In genomic region chr5:75720882-75721281, GRCh38 we compare ENCODE assay signal across 1 cellular context.
TF ChIP-seq lines count a peak whose summit lies in the region.

No MANE protein-coding gene starts in this region.

TF ChIP-seq in HepG2, 621 proteins besides CTCF, POLR2A, EP300 and RAD21 (continued from another document and continues in another):
- TF ChIP-seq TIGD3 (CRISPR knock-in tag; IDR thresholded peaks at IDR 0.05; ENCODE audit: borderline replicate concordance) (no peak), SRSF1 (optimal IDR thresholded peaks at IDR 0.05; ENCODE audit: low read depth, low read length) (no peak), GATAD2A (CRISPR knock-in tag; IDR thresholded peaks at IDR 0.05) (peak; percentile 91), BORCS8-MEF2B (CRISPR knock-in tag; IDR thresholded peaks at IDR 0.05) (no peak), HBP1 (CRISPR knock-in tag; IDR thresholded peaks at IDR 0.05; ENCODE audit: low read depth) (no peak), ZC3H4 (CRISPR knock-in tag; IDR thresholded peaks at IDR 0.05; ENCODE audit: borderline replicate concordance) (no peak), CENPT (CRISPR knock-in tag; IDR thresholded peaks at IDR 0.05; ENCODE audit: low read depth) (no peak), ZNF770 (CRISPR knock-in tag; IDR thresholded peaks at IDR 0.05) (no peak), TARDBP (CRISPR knock-in tag; IDR thresholded peaks at IDR 0.05) (no peak), KLF6 (CRISPR knock-in tag; IDR thresholded peaks at IDR 0.05) (no peak), ZNF33B (CRISPR knock-in tag; IDR thresholded peaks at IDR 0.05) (no peak), RBM39 (IDR thresholded peaks at IDR 0.05; ENCODE audit: low read depth, low read length, poor library complexity, severe bottlenecking) (no peak), SNRNP70 (IDR thresholded peaks at IDR 0.05; ENCODE audit: low read depth, low read length) (no peak), CEBPB (IDR thresholded peaks at IDR 0.05; ENCODE audit: borderline replicate concordance, low read depth, low read length) (peak; percentile 95), ZNF709 (CRISPR knock-in tag; IDR thresholded peaks at IDR 0.05) (no peak), KDM6A (CRISPR knock-in tag; IDR thresholded peaks at IDR 0.05; ENCODE audit: low read depth) (0 out of 2 replicates have a peak, but pooled peaks have one; percentile 16), ZNF883 (CRISPR knock-in tag; IDR thresholded peaks at IDR 0.05; ENCODE audit: not compliant biosample characterization) (no peak), ZFP91 (CRISPR knock-in tag; IDR thresholded peaks at IDR 0.05; ENCODE audit: borderline replicate concordance) (no peak), ZBTB2 (CRISPR knock-in tag; IDR thresholded peaks at IDR 0.05; ENCODE audit: low read depth) (no peak), NBN (conservative IDR thresholded peaks at IDR 0.05) (no peak), MLX (CRISPR knock-in tag; IDR thresholded peaks at IDR 0.05) (no peak), ZNF644 (CRISPR knock-in tag; IDR thresholded peaks at IDR 0.05; ENCODE audit: low read depth) (peak; percentile 92), ZNF776 (CRISPR knock-in tag; IDR thresholded peaks at IDR 0.05) (no peak), ZNF274 (CRISPR knock-in tag; IDR thresholded peaks at IDR 0.05) (no peak), MNT (IDR thresholded peaks at IDR 0.05) (no peak), TFDP2 (CRISPR knock-in tag; IDR thresholded peaks at IDR 0.05) (no peak), MXD3 (CRISPR knock-in tag; IDR thresholded peaks at IDR 0.05) (no peak), KDM4B (CRISPR knock-in tag; IDR thresholded peaks at IDR 0.05) (no peak), GZF1 (CRISPR knock-in tag; IDR thresholded peaks at IDR 0.05) (no peak), SMAD9 (CRISPR knock-in tag; IDR thresholded peaks at IDR 0.05) (no peak), ZNF850 (CRISPR knock-in tag; conservative IDR thresholded peaks at IDR 0.05) (no peak), ARID3A (IDR thresholded peaks at IDR 0.05; ENCODE audit: low read depth, low read length) (peak; percentile 47; the same call in 1 of the 2 replicates), PRMT3 (CRISPR knock-in tag; IDR thresholded peaks at IDR 0.05; ENCODE audit: borderline replicate concordance, low read depth) (no peak), ZMAT3 (CRISPR knock-in tag; conservative IDR thresholded peaks at IDR 0.05) (no peak; the same call in 1 of the 2 replicates), ZNF230 (CRISPR knock-in tag; IDR thresholded peaks at IDR 0.05) (no peak), HDAC1 (CRISPR knock-in tag; IDR thresholded peaks at IDR 0.05) (peak; percentile 34), HDAC6 (IDR thresholded peaks at IDR 0.05; ENCODE audit: low read depth, low read length) (no peak), MTF2 (CRISPR knock-in tag; IDR thresholded peaks at IDR 0.05; ENCODE audit: borderline replicate concordance) (no peak), TBX3 (IDR thresholded peaks at IDR 0.05; ENCODE audit: borderline replicate concordance) (no peak), KAT8 (CRISPR knock-in tag; IDR thresholded peaks at IDR 0.05) (peak; percentile 64; the same call in 1 of the 2 replicates), ZFP41 (CRISPR knock-in tag; IDR thresholded peaks at IDR 0.05; ENCODE audit: borderline replicate concordance) (no peak), SIX1 (CRISPR knock-in tag; IDR thresholded peaks at IDR 0.05; ENCODE audit: borderline replicate concordance) (no peak), TCF7L2 (IDR thresholded peaks at IDR 0.05; ENCODE audit: low read depth, low read length) (no peak), RARG (CRISPR knock-in tag; IDR thresholded peaks at IDR 0.05; ENCODE audit: low read depth) (no peak), RCOR2 (CRISPR knock-in tag; IDR thresholded peaks at IDR 0.05) (peak; percentile 60; the same call in 1 of the 2 replicates), SIN3B (IDR thresholded peaks at IDR 0.05; ENCODE audit: low read length) (no peak), CBFB (CRISPR knock-in tag; IDR thresholded peaks at IDR 0.05) (no peak), SIX4 (CRISPR knock-in tag; IDR thresholded peaks at IDR 0.05) (no peak), RFXAP (CRISPR knock-in tag; IDR thresholded peaks at IDR 0.05; ENCODE audit: borderline replicate concordance) (0 out of 2 replicates have a peak, but pooled peaks have one; percentile 33), RNF219 (CRISPR knock-in tag; IDR thresholded peaks at IDR 0.05) (no peak), NAIF1 (CRISPR knock-in tag; IDR thresholded peaks at IDR 0.05; ENCODE audit: borderline replicate concordance) (peak; percentile 92), ZNF790 (CRISPR knock-in tag; IDR thresholded peaks at IDR 0.05; ENCODE audit: borderline replicate concordance) (0 out of 2 replicates have a peak, but pooled peaks have one; percentile 33), ZNF205 (CRISPR knock-in tag; IDR thresholded peaks at IDR 0.05) (no peak), ZNF841 (CRISPR knock-in tag; IDR thresholded peaks at IDR 0.05; ENCODE audit: borderline replicate concordance) (no peak), ZSCAN9 (CRISPR knock-in tag; IDR thresholded peaks at IDR 0.05; ENCODE audit: borderline replicate concordance) (0 out of 2 replicates have a peak, but pooled peaks have one; percentile 41), DMAP1 (CRISPR knock-in tag; IDR thresholded peaks at IDR 0.05) (no peak), ASH2L (IDR thresholded peaks at IDR 0.05; ENCODE audit: insufficient read length, low read depth, low read length) (no peak), ZFP36 (IDR thresholded peaks at IDR 0.05; ENCODE audit: borderline replicate concordance, low read depth, low read length, partially characterized antibody) (no peak)
